In genomic region chr3:184832903-184833302, GRCh38 we compare ENCODE assay signal across 23 cellular contexts.
"Had no signal": no experiment of that assay in that cellular context is flagged by ENCODE, and none has a peak within 500 bp of the region (broad histone marks: within the 10 kb centered on the region; RNA-seq: fewer than 3 reads in every experiment).

No MANE protein-coding gene starts in this region.

- ATAC-seq: effector memory CD8-positive, alpha-beta T cell; esophagus mucosa; gastroesophageal sphincter; left lung; lower lobe of right lung; mucosa of descending colon had no signal

- H3K9me3 ChIP-seq: colonic mucosa, esophagus squamous epithelium, gastroesophageal sphincter, left lung, lower lobe of right lung, mucosa of descending colon had no signal

- H3K27ac ChIP-seq: colonic mucosa, epithelial cell of prostate, esophagus squamous epithelium, gastroesophageal sphincter, hepatocyte, left lung, lower lobe of right lung had no signal

- H3K4me1 ChIP-seq: colonic mucosa, esophagus squamous epithelium, gastroesophageal sphincter, left lung, lower lobe of right lung had no signal

- H3K27me3 ChIP-seq: colonic mucosa, esophagus squamous epithelium, gastroesophageal sphincter, hepatocyte, left lung had no signal

- DNase-seq: cerebellar nuclear complex; colonic mucosa; cortex of kidney; effector CD8-positive, alpha-beta T cell; effector memory CD8-positive, alpha-beta T cell; endodermal cell; erythroblast; esophagus squamous epithelium; foreskin fibroblast; foreskin melanocyte; hypothalamus; immature natural killer cell; islet precursor cell; kidney; kidney glomerular epithelial cell; left lung; lower lobe of right lung; mesenchymal stem cell; mucosa of descending colon had no signal

- H3K36me3 ChIP-seq: colonic mucosa had no signal

- H3K4me3 ChIP-seq: colonic mucosa, esophagus squamous epithelium, gastroesophageal sphincter, hepatocyte, left lung, lower lobe of right lung, mucosa of descending colon had no signal
